ENCODE assay signal across 14 cellular contexts in the genomic region with DNA sequence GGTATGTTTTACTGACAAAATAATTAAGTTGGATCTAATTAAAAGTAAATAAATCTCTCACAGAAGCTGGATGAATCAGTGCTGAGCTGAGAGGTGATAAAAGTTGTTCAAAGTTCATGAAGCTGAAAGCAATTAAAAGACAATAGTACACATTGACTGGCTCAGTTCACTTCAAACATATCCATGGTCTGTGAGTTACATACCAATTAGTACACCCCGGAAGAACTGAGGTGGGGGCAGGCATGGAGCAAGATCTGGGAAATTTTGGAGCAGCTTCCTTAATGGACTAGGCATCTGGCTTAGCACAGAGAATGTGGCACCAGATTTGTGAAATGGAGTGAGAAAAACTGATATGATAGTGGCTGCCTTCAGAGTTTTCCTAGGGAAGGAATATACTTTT.
DNase-seq lines count a peak whose midpoint lies in the region; ATAC-seq, FAIRE-seq and TF ChIP-seq lines count a peak whose summit lies in the region.
"Had no signal": no experiment of that assay in that cellular context is flagged by ENCODE, and none has a peak within 500 bp of the region (broad histone marks: within the 10 kb centered on the region; RNA-seq: fewer than 3 reads in every experiment).

No MANE protein-coding gene starts in this region.

- H3K4me1 ChIP-seq in colonic mucosa (no peaks in the 10 kb centered on the region), BE2C (no peaks in the 10 kb centered on the region), vagina (no peaks in the 10 kb centered on the region)

- no peak for ATAC-seq in GM19452 (IDR thresholded peaks at IDR 0.05; ENCODE audit: unreplicated experiment)

- peak overlapping the region; percentile 31 for H3K27ac Mint-ChIP-seq in progenitor cell of endocrine pancreas

- no peak for TF ChIP-seq CTCF in colonic mucosa (IDR thresholded peaks at IDR 0.05)
- no peak for TF ChIP-seq CTCF in progenitor cell of endocrine pancreas (IDR thresholded peaks at IDR 0.05; ENCODE audit: unreplicated experiment)
- no peak for TF ChIP-seq CTCF in BE2C (IDR thresholded peaks at IDR 0.05; ENCODE audit: low read depth, low read length)
- no peak for TF ChIP-seq CTCF in vagina (IDR thresholded peaks at IDR 0.05)
- TF ChIP-seq CTCF in D721Med (IDR thresholded peaks at IDR 0.05; ENCODE audit: insufficient read depth, missing control alignments): no peak

- H3K4me3 Mint-ChIP-seq in progenitor cell of endocrine pancreas (ENCODE audit: low read depth): no peak overlapping the region

- H3K36me3 ChIP-seq in colonic mucosa (no peaks in the 10 kb centered on the region), BE2C (no peaks in the 10 kb centered on the region), vagina (no peaks in the 10 kb centered on the region)
- H3K36me3 ChIP-seq: Peyer's patch had no signal

- H3K9me3 ChIP-seq in colonic mucosa: no peaks in the 10 kb centered on the region
- H3K9me3 ChIP-seq in BE2C: no peaks in the 10 kb centered on the region
- no peaks in the 10 kb centered on the region for H3K9me3 ChIP-seq in vagina
- H3K9me3 ChIP-seq: Peyer's patch had no signal

- no peaks in the 10 kb centered on the region for H3K27me3 Mint-ChIP-seq in progenitor cell of endocrine pancreas

- H3K27ac ChIP-seq in colonic mucosa (peak overlapping the region; percentile 41), vagina (no peak overlapping the region)

- peaks cover 18% of the 10 kb centered on the region for H3K4me1 Mint-ChIP-seq in progenitor cell of endocrine pancreas (ENCODE audit: low read depth)

- FAIRE-seq in D721Med (lab: Jason Lieb, UNC): no peak

- H3K9ac ChIP-seq in colonic mucosa (ENCODE audit: low read depth in 2 of 2, low read length in 2 of 2): no peak overlapping the region

- DNase-seq in HT-29 (ENCODE audit: low spot score) (peak; percentile 67), colonic mucosa (peak; percentile 75), left kidney (ENCODE audit: low read depth, low spot score) (peak; percentile 65), progenitor cell of endocrine pancreas (ENCODE audit: low spot score, unreplicated experiment) (no peak), BE2C (no peak), vagina (ENCODE audit: extremely low spot score in 2 of 2) (no peak), D721Med (ENCODE audit: insufficient read length, low spot score) (no peak)
- DNase-seq: GF-D8, GOT3, NCI-H446, NCI-H774, Right ventricle myocardium superior had no signal

- no peak for TF ChIP-seq POLR2A in vagina (IDR thresholded peaks at IDR 0.05)

- no peaks in the 10 kb centered on the region for H3K9me3 Mint-ChIP-seq in progenitor cell of endocrine pancreas (ENCODE audit: low read depth)

- H3K36me3 Mint-ChIP-seq in progenitor cell of endocrine pancreas (ENCODE audit: insufficient read depth): no peaks in the 10 kb centered on the region

- H3K4me3 ChIP-seq in colonic mucosa (no peak overlapping the region), BE2C (ENCODE audit: low read depth, low read length) (no peak overlapping the region), vagina (no peak overlapping the region)
- H3K4me3 ChIP-seq: Peyer's patch had no signal

- intact Hi-C loops in colonic mucosa (cut with DNase I) (no loop called here), vagina (cut with DNase I) (no loop called here)

- H3K27me3 ChIP-seq in colonic mucosa (no peaks in the 10 kb centered on the region), BE2C (no peaks in the 10 kb centered on the region; the same call in 1 of the 2 replicates), vagina (no peaks in the 10 kb centered on the region)
- H3K27me3 ChIP-seq: Peyer's patch had no signal

Comparison
In these comparisons a context has a peak if more than half of its experiments do, and no peak if none do; other contexts are left out.
1. DNase-seq: peak in HT-29 (single experiment), colonic mucosa (single experiment) and left kidney (single experiment); none in progenitor cell of endocrine pancreas (single experiment), BE2C (single experiment), vagina (0 of 2) and D721Med (single experiment).